In the genomic region with DNA sequence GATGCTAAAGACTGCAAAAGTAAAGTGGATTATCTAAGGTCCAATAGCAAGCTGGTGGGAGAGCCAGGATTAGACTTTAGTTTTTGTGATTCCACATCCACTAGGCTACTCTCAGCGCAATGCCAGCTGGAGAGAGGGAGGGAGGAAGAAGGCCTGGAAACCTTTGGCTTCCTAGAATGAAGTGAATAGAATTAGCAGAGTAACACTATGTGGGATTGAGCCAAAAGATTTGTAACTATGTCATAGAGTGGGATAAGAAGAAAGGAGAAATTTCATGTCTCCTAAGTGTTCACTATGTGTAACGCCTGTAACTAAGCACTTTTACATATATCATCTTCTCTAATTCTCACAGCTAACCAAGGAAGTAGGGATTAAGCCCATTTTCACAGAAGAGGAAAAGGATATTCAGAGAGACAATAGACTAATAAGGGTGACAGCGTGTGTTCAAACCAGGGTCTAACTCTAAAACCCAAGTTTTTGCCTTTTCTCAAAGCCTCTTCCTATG, we compare ENCODE assay signal across 18 cellular contexts. TPM values are rescaled to one million over a fixed set of nuclear protein-coding genes. Genes with fewer than 3 reads are reported as not detected.
DNase-seq lines count a peak whose midpoint lies in the region; ATAC-seq and TF ChIP-seq lines count a peak whose summit lies in the region.
"Had no signal": no experiment of that assay in that cellular context is flagged by ENCODE, and none has a peak within 500 bp of the region (broad histone marks: within the 10 kb centered on the region; RNA-seq: fewer than 3 reads in every experiment).

No MANE protein-coding gene starts in this region.

- H3K27me3 ChIP-seq in GM23248 (replicated peaks; ENCODE audit: insufficient read depth) (no peaks in the 10 kb centered on the region), osteoblast (ENCODE audit: insufficient read depth, low read length) (no peaks in the 10 kb centered on the region), vagina (no peaks in the 10 kb centered on the region)
- H3K27me3 ChIP-seq: SJSA1 had no signal

- in situ Hi-C loops in GM23248 (cut with MboI) = loop anchor here (10.0 kb wide), 1 partner anchor 286 kb away; no protein-coding TSS in a partner anchor

- no peak for ATAC-seq in activated CD8-positive, alpha-beta T cell treated with anti-CD3 and anti-CD28 coated beads, Interleukin-2, amount 10 ng/mL, durations not matched to agents 7 days and 5 days
- ATAC-seq in GM18498 (IDR thresholded peaks at IDR 0.05; ENCODE audit: unreplicated experiment) = no peak

- POLR2A ChIA-PET in activated CD8-positive, alpha-beta T cell treated with anti-CD3 and anti-CD28 coated beads, Interleukin-2, amount 10 ng/mL, durations not matched to agents 7 days and 5 days (lab: Charles Lee) = no interaction called here

- H3K4me1 ChIP-seq in GM23248 (ENCODE audit: insufficient read depth) = peaks cover 31% of the 10 kb centered on the region
- H3K4me1 ChIP-seq in osteoblast (ENCODE audit: insufficient read depth, low read length) = peaks cover 23% of the 10 kb centered on the region
- no peaks in the 10 kb centered on the region for H3K4me1 ChIP-seq in vagina

- H3K4me3 Mint-ChIP-seq in endothelial cell (ENCODE audit: unreplicated experiment) = no peak overlapping the region
- no peak overlapping the region for H3K4me3 Mint-ChIP-seq in activated CD8-positive, alpha-beta T cell treated with anti-CD3 and anti-CD28 coated beads, Interleukin-2, amount 10 ng/mL, durations not matched to agents 7 days and 5 days

- no peaks in the 10 kb centered on the region for H4K20me1 ChIP-seq in GM23248 (ENCODE audit: insufficient read depth)
- no peaks in the 10 kb centered on the region for H4K20me1 ChIP-seq in osteoblast (ENCODE audit: insufficient read depth, low read length)

- H3K4me3 ChIP-seq in GM23248 (peak overlapping the region; percentile 34), osteoblast (ENCODE audit: insufficient read depth, low read length) (no peak overlapping the region), vagina (no peak overlapping the region)
- H3K4me3 ChIP-seq: SJSA1 had no signal

- H3K27ac Mint-ChIP-seq in endothelial cell (ENCODE audit: unreplicated experiment) = peak overlapping the region; percentile 73
- no peak overlapping the region for H3K27ac Mint-ChIP-seq in activated CD8-positive, alpha-beta T cell treated with anti-CD3 and anti-CD28 coated beads, Interleukin-2, amount 10 ng/mL, durations not matched to agents 7 days and 5 days

- intact Hi-C loops in vagina (cut with DNase I) = no loop called here

- peaks cover 21% of the 10 kb centered on the region for H3F3A ChIP-seq in GM23248 (ENCODE audit: insufficient read depth)

- H3K9me3 Mint-ChIP-seq in endothelial cell (ENCODE audit: unreplicated experiment) = no peaks in the 10 kb centered on the region
- H3K9me3 Mint-ChIP-seq in activated CD8-positive, alpha-beta T cell treated with anti-CD3 and anti-CD28 coated beads, Interleukin-2, amount 10 ng/mL, durations not matched to agents 7 days and 5 days (ENCODE audit: insufficient read depth) = no peaks in the 10 kb centered on the region

- CTCF ChIA-PET in activated CD8-positive, alpha-beta T cell treated with anti-CD3 and anti-CD28 coated beads, Interleukin-2, amount 10 ng/mL, durations not matched to agents 7 days and 5 days (lab: Charles Lee) = interaction anchor here (1.2 to 5.9 kb wide), 4 partner anchors 9 to 473 kb away, joined by 3 to 94 read pairs (median 23); no protein-coding TSS in a partner anchor

- peak; percentile 29 for DNase-seq in GM23248
- DNase-seq in NCI-H82 (lab: John Stamatoyannopoulos, UW) = peak; percentile 89
- DNase-seq in endothelial cell (ENCODE audit: low spot score) = no peak
- DNase-seq in osteoblast (ENCODE audit: insufficient read length, low spot score, missing footprints) = peak; percentile 45
- no peak for DNase-seq in activated CD8-positive, alpha-beta T cell treated with anti-CD3 and anti-CD28 coated beads, Interleukin-2, amount 10 ng/mL, durations not matched to agents 7 days and 5 days
- DNase-seq in vagina (ENCODE audit: extremely low spot score in 2 of 2) = no peak
- DNase-seq in UCSD-AML1 (lab: John Stamatoyannopoulos, UW; ENCODE audit: unreplicated experiment) = no peak
- DNase-seq: DMS 273 treated with DMSO at 0.1 percent for 48 hours, GDM1, Karpas-422, MM.1S, NCI-H1417, NCI-H1930, NCI-H2171, NCI-H774 had no signal

- no peaks in the 10 kb centered on the region for H3K36me3 Mint-ChIP-seq in endothelial cell (ENCODE audit: low read depth, unreplicated experiment)
- H3K36me3 Mint-ChIP-seq in activated CD8-positive, alpha-beta T cell treated with anti-CD3 and anti-CD28 coated beads, Interleukin-2, amount 10 ng/mL, durations not matched to agents 7 days and 5 days (ENCODE audit: low read depth) = no peaks in the 10 kb centered on the region

- WGBS in GM23248 (ENCODE audit: low coverage in 1 of 2, low lambda C conversion rate in 2 of 2, missing lambda C conversion rate in 2 of 2), 2 experiments = 86 to 90% methylated on average over 3 of the region's 3 CpGs

- H3K36me3 ChIP-seq in GM23248 (ENCODE audit: low read depth) = no peaks in the 10 kb centered on the region
- no peaks in the 10 kb centered on the region for H3K36me3 ChIP-seq in osteoblast (ENCODE audit: insufficient read depth, low read length)
- H3K36me3 ChIP-seq in vagina = no peaks in the 10 kb centered on the region
- H3K36me3 ChIP-seq: SJSA1 had no signal

- H3K27me3 Mint-ChIP-seq in endothelial cell (ENCODE audit: unreplicated experiment) = peaks cover 4% of the 10 kb centered on the region
- peaks cover 27% of the 10 kb centered on the region for H3K27me3 Mint-ChIP-seq in activated CD8-positive, alpha-beta T cell treated with anti-CD3 and anti-CD28 coated beads, Interleukin-2, amount 10 ng/mL, durations not matched to agents 7 days and 5 days (ENCODE audit: low read depth)

- peak overlapping the region; percentile 22; the same call in 1 of the 2 replicates for H2AFZ ChIP-seq in GM23248
- H2AFZ ChIP-seq in osteoblast (ENCODE audit: low read length) = peak overlapping the region; percentile 12

- H3K4me2 ChIP-seq in GM23248 (ENCODE audit: unreplicated experiment) (peak overlapping the region; percentile 56), osteoblast (ENCODE audit: insufficient read depth, low read length) (peak overlapping the region; percentile 53)

- TF ChIP-seq CTCF in endothelial cell (IDR thresholded peaks at IDR 0.05; ENCODE audit: unreplicated experiment) (no peak), osteoblast (IDR thresholded peaks at IDR 0.05; ENCODE audit: extremely low read depth, low read depth, low read length) (no peak), vagina (IDR thresholded peaks at IDR 0.05) (no peak)

- peaks cover 23% of the 10 kb centered on the region for H3K4me1 Mint-ChIP-seq in endothelial cell (ENCODE audit: unreplicated experiment)
- H3K4me1 Mint-ChIP-seq in activated CD8-positive, alpha-beta T cell treated with anti-CD3 and anti-CD28 coated beads, Interleukin-2, amount 10 ng/mL, durations not matched to agents 7 days and 5 days (ENCODE audit: low read depth) = peaks cover 7% of the 10 kb centered on the region

- H3K27ac ChIP-seq in GM23248 (peak overlapping the region; percentile 46), osteoblast (ENCODE audit: low read depth, low read length) (peak overlapping the region; percentile 26), vagina (no peak overlapping the region)
- H3K27ac ChIP-seq: C4-2B, SJSA1 had no signal

- H3K9me3 ChIP-seq in GM23248 (ENCODE audit: low read depth) = no peaks in the 10 kb centered on the region
- no peaks in the 10 kb centered on the region for H3K9me3 ChIP-seq in osteoblast (ENCODE audit: low read depth, low read length)
- no peaks in the 10 kb centered on the region for H3K9me3 ChIP-seq in vagina
- H3K9me3 ChIP-seq: SJSA1 had no signal

- 0 out of 2 replicates have a peak overlapping the region, but pooled peaks have one; percentile 4 for H3K9ac ChIP-seq in GM23248

- no peak for TF ChIP-seq POLR2A in vagina (IDR thresholded peaks at IDR 0.05)

- H3K9me2 ChIP-seq in GM23248 (ENCODE audit: insufficient read depth) = no peaks in the 10 kb centered on the region

- no peaks in the 10 kb centered on the region for H3K79me2 ChIP-seq in GM23248 (ENCODE audit: insufficient read depth)
- H3K79me2 ChIP-seq in osteoblast (ENCODE audit: insufficient read depth, low read length) = no peaks in the 10 kb centered on the region

RNA-seq across cellular contexts. Expression of gene NSRP1, which starts 25.4 kb away (rescaled TPM):
- 7.7 and 11.8 TPM in 2 replicates for total RNA-seq in GM23248 (2014; rRNA removed; shearing (Covaris generic))
- polyA plus RNA-seq in GM23248 (2016; fragmentation: Nextera tagmentation; extraction: Ambion mirVana) = 53.5 and 54.8 TPM in 2 replicates
- total RNA-seq in endothelial cell (ENCODE audit: unreplicated experiment) (20.2 TPM), osteoblast (11.2 and 12.7 TPM in 2 replicates), vagina (17.4 TPM)
- total RNA-seq in activated CD8-positive, alpha-beta T cell treated with anti-CD3 and anti-CD28 coated beads, Interleukin-2, amount 10 ng/mL, durations not matched to agents 7 days and 5 days = 10 to 100 TPM; 19.6 to 21.3 TPM

Comparison
In these comparisons a context has a peak if more than half of its experiments do, and no peak if none do; other contexts are left out.
1. DNase-seq: peak in GM23248 (single experiment), NCI-H82 (single experiment) and osteoblast (single experiment); none in endothelial cell (single experiment), activated CD8-positive, alpha-beta T cell treated with anti-CD3 and anti-CD28 coated beads, Interleukin-2, amount 10 ng/mL, durations not matched to agents 7 days and 5 days (single experiment), vagina (0 of 2) and UCSD-AML1 (single experiment).